ENCODE assay signal across 32 cellular contexts in the genomic region with DNA sequence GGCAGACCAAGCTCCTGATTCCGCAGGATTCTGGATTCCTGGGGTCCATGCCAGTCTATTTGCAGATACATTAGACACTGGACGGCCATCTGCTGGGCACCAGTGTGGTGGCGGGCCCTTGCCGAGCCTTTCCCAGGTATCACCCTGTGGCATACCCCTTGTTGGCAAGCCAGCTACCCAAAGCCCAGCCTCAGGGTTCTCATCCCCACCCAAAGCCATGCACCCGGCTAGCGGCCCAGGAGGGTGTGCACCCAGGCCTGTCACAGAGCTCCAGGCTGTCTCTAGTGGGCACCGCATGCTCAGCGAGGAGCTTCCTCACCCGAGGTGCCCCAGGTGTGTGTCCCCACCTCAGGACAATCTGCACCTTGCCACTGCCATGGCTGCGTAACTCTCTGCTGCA.
"Had no signal": no experiment of that assay in that cellular context is flagged by ENCODE, and none has a peak within 500 bp of the region (broad histone marks: within the 10 kb centered on the region; RNA-seq: fewer than 3 reads in every experiment).

No MANE protein-coding gene starts in this region.

- H3K4me3 Mint-ChIP-seq: activated B cell treated with CpG ODN at 0.5 μM for 24 hours; activated CD4-positive, alpha-beta memory T cell treated with anti-CD3 and anti-CD28 coated beads for 36 hours; activated CD4-positive, alpha-beta T cell treated with anti-CD3 and anti-CD28 coated beads, Interleukin-2, amount 10 ng/mL, durations not matched to agents 24 days and 14 days; activated CD8-positive, alpha-beta T cell treated with anti-CD3 and anti-CD28 coated beads for 36 hours; activated naive CD4-positive, alpha-beta T cell treated with anti-CD3 and anti-CD28 coated beads for 36 hours; activated naive CD8-positive, alpha-beta T cell treated with anti-CD3 and anti-CD28 coated beads for 36 hours; activated T-cell treated with anti-CD3 and anti-CD28 coated beads, Interleukin-2, amount 50 U/mL, for 4 hours; activated T-cell treated with anti-CD3 and anti-CD28 coated beads, Interleukin-2, amount 50 U/mL, for 72 hours; activated T-helper 1 cell treated with anti-CD3 and anti-CD28 coated beads, Interleukin-12 subunit alpha, Interleukin-12 subunit beta, Interleukin-2, Interleukin-4 antibody, amounts not matched to agents 30 ng/mL and 10 ng/mL and 1 ng/mL, durations not matched to agents 14 hours and 24 hours and 36 hours; activated T-helper 17 cell treated with anti-CD3 and anti-CD28 coated beads, Interleukin-2, amount 50 U/mL, for 72 hours; brain; T-helper 2 cell treated with Interferon-gamma antibody and Interleukin-4, amounts not matched to agents 5 μg/mL and 100 μg/mL, for 36 hours had no signal

- H3K4me3 ChIP-seq: adrenal gland, cardiac muscle cell had no signal

- H3K27me3 ChIP-seq: adrenal gland, cardiac muscle cell had no signal

- H3K9me3 ChIP-seq: adrenal gland had no signal

- H3K27me3 Mint-ChIP-seq: activated B cell treated with CpG ODN at 0.5 μM for 24 hours; activated CD4-positive, alpha-beta memory T cell treated with anti-CD3 and anti-CD28 coated beads for 36 hours; activated CD4-positive, alpha-beta T cell treated with anti-CD3 and anti-CD28 coated beads, Interleukin-2, amount 10 ng/mL, durations not matched to agents 24 days and 14 days; activated CD8-positive, alpha-beta T cell treated with anti-CD3 and anti-CD28 coated beads for 36 hours; activated naive CD8-positive, alpha-beta T cell treated with anti-CD3 and anti-CD28 coated beads for 36 hours; activated T-helper 17 cell treated with anti-CD3 and anti-CD28 coated beads, Interleukin-2, amount 50 U/mL, for 72 hours; brain had no signal

- H3K9me3 Mint-ChIP-seq: activated T-cell treated with anti-CD3 and anti-CD28 coated beads, Interleukin-2, amount 50 U/mL, for 4 hours; activated T-helper 17 cell treated with anti-CD3 and anti-CD28 coated beads, Interleukin-2, amount 50 U/mL, for 72 hours; brain had no signal

- ATAC-seq: activated CD8-positive, alpha-beta T cell treated with anti-CD3 and anti-CD28 coated beads for 36 hours; activated naive CD4-positive, alpha-beta T cell treated with anti-CD3 and anti-CD28 coated beads, Interleukin-2, amount 50 U/mL, for 72 hours; activated T-cell treated with anti-CD3 and anti-CD28 coated beads, Interleukin-2, amount 50 U/mL, for 4 hours; activated T-cell treated with anti-CD3 and anti-CD28 coated beads, Interleukin-2, amount 50 U/mL, for 72 hours; activated T-helper 17 cell treated with anti-CD3 and anti-CD28 coated beads, Interleukin-2, amount 50 U/mL, for 72 hours had no signal

- H3K27ac Mint-ChIP-seq: activated B cell treated with CpG ODN at 0.5 μM for 24 hours; activated CD4-positive, alpha-beta memory T cell treated with anti-CD3 and anti-CD28 coated beads for 36 hours; activated CD4-positive, alpha-beta T cell treated with anti-CD3 and anti-CD28 coated beads, Interleukin-2, amount 10 ng/mL, durations not matched to agents 24 days and 14 days; activated CD8-positive, alpha-beta T cell treated with anti-CD3 and anti-CD28 coated beads for 36 hours; activated naive CD4-positive, alpha-beta T cell treated with anti-CD3 and anti-CD28 coated beads for 36 hours; activated naive CD8-positive, alpha-beta T cell treated with anti-CD3 and anti-CD28 coated beads for 36 hours; activated T-cell treated with anti-CD3 and anti-CD28 coated beads, Interleukin-2, amount 50 U/mL, for 72 hours; activated T-helper 1 cell treated with anti-CD3 and anti-CD28 coated beads, Interleukin-12 subunit alpha, Interleukin-12 subunit beta, Interleukin-2, Interleukin-4 antibody, amounts not matched to agents 30 ng/mL and 10 ng/mL and 1 ng/mL, durations not matched to agents 14 hours and 24 hours and 36 hours; activated T-helper 17 cell treated with anti-CD3 and anti-CD28 coated beads, Interleukin-2, amount 50 U/mL, for 72 hours; T-helper 2 cell treated with Interferon-gamma antibody and Interleukin-4, amounts not matched to agents 5 μg/mL and 100 μg/mL, for 36 hours had no signal

- DNase-seq: activated B cell treated with CpG ODN at 0.5 μM for 24 hours; activated CD4-positive, alpha-beta memory T cell treated with anti-CD3 and anti-CD28 coated beads for 36 hours; activated CD4-positive, alpha-beta T cell treated with anti-CD3 and anti-CD28 coated beads for 4 hours; activated CD4-positive, alpha-beta T cell treated with anti-CD3 and anti-CD28 coated beads, Interleukin-2, amount 10 ng/mL, durations not matched to agents 24 days and 14 days; activated CD4-positive, alpha-beta T cell treated with anti-CD3 and anti-CD28 coated beads, Interleukin-2, amount 50 U/mL, for 1 hour; activated CD4-positive, alpha-beta T cell treated with anti-CD3 and anti-CD28 coated beads, Interleukin-2, amount 50 U/mL, for 4 hours; activated CD4-positive, CD25-positive, alpha-beta regulatory T cell treated with anti-CD3 and anti-CD28 coated beads, Interleukin-2, amount 50 U/mL, for 72 hours; activated CD8-positive, alpha-beta memory T cell treated with anti-CD3 and anti-CD28 coated beads, Interleukin-2, amount 50 U/mL, for 4 hours; activated CD8-positive, alpha-beta T cell treated with anti-CD3 and anti-CD28 coated beads for 36 hours; activated effector memory CD4-positive, alpha-beta T cell treated with anti-CD3 and anti-CD28 coated beads, Interleukin-2, amount 50 U/mL, for 16 hours; activated gamma-delta T cell treated with Interleukin-2 at 50 U/mL for 16 hours; activated naive CD4-positive, alpha-beta T cell; activated naive CD4-positive, alpha-beta T cell treated with anti-CD3 and anti-CD28 coated beads for 36 hours; activated naive CD4-positive, alpha-beta T cell treated with anti-CD3 and anti-CD28 coated beads, Interleukin-2, amount 50 U/mL, for 16 hours; activated naive CD8-positive, alpha-beta T cell treated with anti-CD3 and anti-CD28 coated beads for 36 hours; activated T-cell treated with anti-CD3 and anti-CD28 coated beads for 4 hours; activated T-cell treated with anti-CD3 and anti-CD28 coated beads, Interleukin-2, amount 50 U/mL, for 1 hour; activated T-cell treated with anti-CD3 and anti-CD28 coated beads, Interleukin-2, amount 50 U/mL, for 4 hours; activated T-cell treated with anti-CD3 and anti-CD28 coated beads, Interleukin-2, amount 50 U/mL, for 72 hours; adrenal gland; amniotic stem cell; central memory CD4-positive, alpha-beta T cell; T-helper 2 cell; T-helper 9 cell had no signal

- FAIRE-seq: TTC549 had no signal

- H3K4me1 Mint-ChIP-seq: activated B cell treated with CpG ODN at 0.5 μM for 24 hours; activated CD4-positive, alpha-beta T cell treated with anti-CD3 and anti-CD28 coated beads, Interleukin-2, amount 10 ng/mL, durations not matched to agents 24 days and 14 days; activated naive CD8-positive, alpha-beta T cell treated with anti-CD3 and anti-CD28 coated beads for 36 hours; activated T-helper 17 cell treated with anti-CD3 and anti-CD28 coated beads, Interleukin-2, amount 50 U/mL, for 72 hours; brain had no signal

- H3K27ac ChIP-seq: adrenal gland, cardiac muscle cell, VCaP had no signal
